ENCODE assay signal across 20 cellular contexts in genomic region chr16:80627108-80627507, GRCh38.
A peak's percentile ranks its signal among the peaks of the same experiment; 100 is the strongest.
DNase-seq lines count a peak whose midpoint lies in the region; ATAC-seq and TF ChIP-seq lines count a peak whose summit lies in the region.
"Had no signal": no experiment of that assay in that cellular context is flagged by ENCODE, and none has a peak within 500 bp of the region (broad histone marks: within the 10 kb centered on the region; RNA-seq: fewer than 3 reads in every experiment).

No MANE protein-coding gene starts in this region.

- intact Hi-C loops in activated CD4-positive, alpha-beta T cell treated with anti-CD3 and anti-CD28 coated beads for 36 hours (cut with DNase I, micrococcal nuclease) = no loop called here
- intact Hi-C loops in activated CD4-positive, alpha-beta T cell treated with anti-CD3 and anti-CD28 coated beads, Interleukin-2, amount 10 ng/mL, durations not matched to agents 24 days and 14 days (cut with micrococcal nuclease) = no loop called here

- DNase-seq in activated CD4-positive, alpha-beta T cell treated with anti-CD3 and anti-CD28 coated beads for 36 hours = no peak
- no peak for DNase-seq in activated CD4-positive, alpha-beta T cell treated with anti-CD3 and anti-CD28 coated beads, Interleukin-2, amount 10 ng/mL, durations not matched to agents 24 days and 14 days
- no peak for DNase-seq in neural progenitor cell (ENCODE audit: low spot score)
- no peak for DNase-seq in erythroblast (lab: John Stamatoyannopoulos, UW)
- DNase-seq: activated CD4-positive, alpha-beta T cell treated with anti-CD3 and anti-CD28 coated beads for 4 hours; foreskin fibroblast; GF-D8; GOT3; MM.1S; NCI-H2171; OCI-M1; SW 1271; upper lobe of right lung had no signal

- no peaks in the 10 kb centered on the region for H3K4me1 ChIP-seq in neural progenitor cell
- H3K4me1 ChIP-seq: parathyroid adenoma, upper lobe of right lung had no signal

- H3K4me3 ChIP-seq in neural progenitor cell = no peak overlapping the region
- H3K4me3 ChIP-seq: upper lobe of right lung had no signal

- H2AFZ ChIP-seq in neural progenitor cell (replicated peaks) = no peak overlapping the region
- H2AFZ ChIP-seq: parathyroid adenoma had no signal

- H3K4me1 Mint-ChIP-seq in activated CD4-positive, alpha-beta T cell treated with anti-CD3 and anti-CD28 coated beads for 36 hours = no peaks in the 10 kb centered on the region
- H3K4me1 Mint-ChIP-seq in activated CD4-positive, alpha-beta T cell treated with anti-CD3 and anti-CD28 coated beads, Interleukin-2, amount 10 ng/mL, durations not matched to agents 24 days and 14 days = peaks cover 2% of the 10 kb centered on the region
- H3K4me1 Mint-ChIP-seq in stimulated activated memory B cell treated with anti-CD40 and anti-IgM and Interleukin-4, amounts not matched to agents 10 μg/mL and 1 μg/mL and 100 μg/mL, for 72 hours = no peaks in the 10 kb centered on the region
- H3K4me1 Mint-ChIP-seq in neural progenitor cell = no peaks in the 10 kb centered on the region

- TF ChIP-seq POLR2A in erythroblast (IDR thresholded peaks at IDR 0.05; ENCODE audit: low read length) = no peak

- CTCF ChIA-PET in activated CD4-positive, alpha-beta T cell treated with anti-CD3 and anti-CD28 coated beads for 36 hours (lab: Charles Lee) = no interaction called here

- POLR2A ChIA-PET in activated CD4-positive, alpha-beta T cell treated with anti-CD3 and anti-CD28 coated beads for 36 hours (lab: Charles Lee) = no interaction called here

- H3K36me3 ChIP-seq in neural progenitor cell = no peaks in the 10 kb centered on the region

- H3K27ac Mint-ChIP-seq in activated CD4-positive, alpha-beta T cell treated with anti-CD3 and anti-CD28 coated beads for 36 hours = no peak overlapping the region
- H3K27ac Mint-ChIP-seq in activated CD4-positive, alpha-beta T cell treated with anti-CD3 and anti-CD28 coated beads, Interleukin-2, amount 10 ng/mL, durations not matched to agents 24 days and 14 days = no peak overlapping the region
- no peak overlapping the region for H3K27ac Mint-ChIP-seq in stimulated activated memory B cell treated with anti-CD40 and anti-IgM and Interleukin-4, amounts not matched to agents 10 μg/mL and 1 μg/mL and 100 μg/mL, for 72 hours
- H3K27ac Mint-ChIP-seq in neural progenitor cell = no peak overlapping the region
- H3K27ac Mint-ChIP-seq: activated T-helper 1 cell treated with anti-CD3 and anti-CD28 coated beads, Interleukin-12 subunit alpha, Interleukin-12 subunit beta, Interleukin-2, Interleukin-4 antibody, amounts not matched to agents 30 ng/mL and 10 ng/mL and 1 ng/mL, durations not matched to agents 14 hours and 24 hours and 36 hours had no signal

- no peaks in the 10 kb centered on the region for H3K9me3 ChIP-seq in neural progenitor cell (ENCODE audit: low read depth)
- H3K9me3 ChIP-seq: upper lobe of right lung had no signal

- no peak overlapping the region for H3K4me3 Mint-ChIP-seq in activated CD4-positive, alpha-beta T cell treated with anti-CD3 and anti-CD28 coated beads for 36 hours
- no peak overlapping the region for H3K4me3 Mint-ChIP-seq in activated CD4-positive, alpha-beta T cell treated with anti-CD3 and anti-CD28 coated beads, Interleukin-2, amount 10 ng/mL, durations not matched to agents 24 days and 14 days
- no peak overlapping the region for H3K4me3 Mint-ChIP-seq in stimulated activated memory B cell treated with anti-CD40 and anti-IgM and Interleukin-4, amounts not matched to agents 10 μg/mL and 1 μg/mL and 100 μg/mL, for 72 hours
- H3K4me3 Mint-ChIP-seq in neural progenitor cell = no peak overlapping the region
- H3K4me3 Mint-ChIP-seq: activated T-helper 1 cell treated with anti-CD3 and anti-CD28 coated beads, Interleukin-12 subunit alpha, Interleukin-12 subunit beta, Interleukin-2, Interleukin-4 antibody, amounts not matched to agents 30 ng/mL and 10 ng/mL and 1 ng/mL, durations not matched to agents 14 hours and 24 hours and 36 hours had no signal

- no peaks in the 10 kb centered on the region for H3K27me3 Mint-ChIP-seq in activated CD4-positive, alpha-beta T cell treated with anti-CD3 and anti-CD28 coated beads for 36 hours
- no peaks in the 10 kb centered on the region for H3K27me3 Mint-ChIP-seq in activated CD4-positive, alpha-beta T cell treated with anti-CD3 and anti-CD28 coated beads, Interleukin-2, amount 10 ng/mL, durations not matched to agents 24 days and 14 days
- H3K27me3 Mint-ChIP-seq in stimulated activated memory B cell treated with anti-CD40 and anti-IgM and Interleukin-4, amounts not matched to agents 10 μg/mL and 1 μg/mL and 100 μg/mL, for 72 hours = no peaks in the 10 kb centered on the region
- H3K27me3 Mint-ChIP-seq in neural progenitor cell (ENCODE audit: insufficient read depth, low read depth) = no peaks in the 10 kb centered on the region

- H4K20me1 ChIP-seq in neural progenitor cell (ENCODE audit: low read depth) = no peaks in the 10 kb centered on the region

- H3K27ac ChIP-seq in neural progenitor cell = no peak overlapping the region
- H3K27ac ChIP-seq: 22Rv1, parathyroid adenoma, upper lobe of right lung had no signal

- TF ChIP-seq CTCF in neural progenitor cell (IDR thresholded peaks at IDR 0.05) = no peak

- H3F3A ChIP-seq in neural progenitor cell (ENCODE audit: low read depth) = no peaks in the 10 kb centered on the region

- no peaks in the 10 kb centered on the region for H3K79me2 ChIP-seq in neural progenitor cell (ENCODE audit: low read depth)
- H3K79me2 ChIP-seq: parathyroid adenoma had no signal

- H3K27me3 ChIP-seq in neural progenitor cell = no peaks in the 10 kb centered on the region
- H3K27me3 ChIP-seq: upper lobe of right lung had no signal

- no peak overlapping the region for H3K4me2 ChIP-seq in neural progenitor cell

- ATAC-seq in activated CD4-positive, alpha-beta T cell treated with anti-CD3 and anti-CD28 coated beads for 36 hours = peak; percentile 57
- ATAC-seq in GM21528 (IDR thresholded peaks at IDR 0.05; ENCODE audit: low FRiP score, unreplicated experiment) (peak; percentile 96), HG03064 (IDR thresholded peaks at IDR 0.05; ENCODE audit: low read depth, unreplicated experiment) (peak; percentile 73), HG03280 (IDR thresholded peaks at IDR 0.05; ENCODE audit: unreplicated experiment) (no peak)
- ATAC-seq in stimulated activated memory B cell treated with anti-CD40 and anti-IgM and Interleukin-4, amounts not matched to agents 10 μg/mL and 1 μg/mL and 100 μg/mL, for 72 hours = peak; percentile 77
- ATAC-seq: upper lobe of right lung had no signal

- H3K9ac ChIP-seq in neural progenitor cell = no peak overlapping the region
- H3K9ac ChIP-seq: parathyroid adenoma had no signal

- peaks cover 29% of the 10 kb centered on the region for H3K36me3 Mint-ChIP-seq in activated CD4-positive, alpha-beta T cell treated with anti-CD3 and anti-CD28 coated beads for 36 hours (ENCODE audit: low read depth)
- peaks cover 70% of the 10 kb centered on the region for H3K36me3 Mint-ChIP-seq in activated CD4-positive, alpha-beta T cell treated with anti-CD3 and anti-CD28 coated beads, Interleukin-2, amount 10 ng/mL, durations not matched to agents 24 days and 14 days (ENCODE audit: low read depth)
- peaks cover 42% of the 10 kb centered on the region for H3K36me3 Mint-ChIP-seq in stimulated activated memory B cell treated with anti-CD40 and anti-IgM and Interleukin-4, amounts not matched to agents 10 μg/mL and 1 μg/mL and 100 μg/mL, for 72 hours
- peaks cover 4% of the 10 kb centered on the region for H3K36me3 Mint-ChIP-seq in neural progenitor cell

- peaks cover 13% of the 10 kb centered on the region for H3K9me3 Mint-ChIP-seq in activated CD4-positive, alpha-beta T cell treated with anti-CD3 and anti-CD28 coated beads for 36 hours (ENCODE audit: low read depth)
- H3K9me3 Mint-ChIP-seq in activated CD4-positive, alpha-beta T cell treated with anti-CD3 and anti-CD28 coated beads, Interleukin-2, amount 10 ng/mL, durations not matched to agents 24 days and 14 days = peaks cover 19% of the 10 kb centered on the region
- peaks cover 8% of the 10 kb centered on the region for H3K9me3 Mint-ChIP-seq in stimulated activated memory B cell treated with anti-CD40 and anti-IgM and Interleukin-4, amounts not matched to agents 10 μg/mL and 1 μg/mL and 100 μg/mL, for 72 hours
- peaks cover 9% of the 10 kb centered on the region for H3K9me3 Mint-ChIP-seq in neural progenitor cell
